ENCODE assay signal across 9 cellular contexts in the genomic region with DNA sequence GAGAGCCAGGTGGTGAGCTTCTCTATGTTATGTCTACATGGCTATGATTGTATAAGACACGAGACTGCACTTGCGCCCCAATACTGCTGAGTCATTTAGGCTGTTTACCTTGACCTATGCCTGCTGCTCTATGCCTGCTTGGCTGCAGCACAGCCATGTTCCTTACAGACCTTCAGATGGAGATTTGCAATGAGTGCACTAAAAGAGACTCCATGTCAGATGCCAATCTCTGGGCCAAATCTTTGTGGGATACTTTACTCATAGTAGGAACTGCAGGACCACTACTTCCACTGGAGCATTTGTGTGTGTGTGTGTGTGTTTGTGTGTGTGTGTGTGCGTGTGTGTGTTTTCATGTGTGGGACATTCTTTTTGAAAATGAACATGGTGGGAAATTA. TPM values are rescaled to one million over a fixed set of nuclear protein-coding genes. Genes with fewer than 3 reads are reported as not detected.
DNase-seq lines count a peak whose midpoint lies in the region; ATAC-seq and TF ChIP-seq lines count a peak whose summit lies in the region.
"Had no signal": no experiment of that assay in that cellular context is flagged by ENCODE, and none has a peak within 500 bp of the region (broad histone marks: within the 10 kb centered on the region; RNA-seq: fewer than 3 reads in every experiment).

No MANE protein-coding gene starts in this region.

- no peak overlapping the region for H3K4me3 Mint-ChIP-seq in activated CD8-positive, alpha-beta T cell treated with anti-CD3 and anti-CD28 coated beads for 36 hours
- H3K4me3 Mint-ChIP-seq: CD4-positive, alpha-beta T cell had no signal

- POLR2A ChIA-PET in activated CD8-positive, alpha-beta T cell treated with anti-CD3 and anti-CD28 coated beads for 36 hours (lab: Charles Lee) = interaction anchor here (1.4 kb wide), 1 partner anchor 23 kb away, joined by 3 read pairs; no protein-coding TSS in a partner anchor

- 42% methylated on average over 3 of the region's 3 CpGs for WGBS in urinary bladder

- H3K36me3 ChIP-seq in left ventricle myocardium inferior (no peaks in the 10 kb centered on the region), urinary bladder (ENCODE audit: insufficient read depth) (no peaks in the 10 kb centered on the region)

- H3K9me3 Mint-ChIP-seq in activated CD8-positive, alpha-beta T cell treated with anti-CD3 and anti-CD28 coated beads for 36 hours = no peaks in the 10 kb centered on the region
- H3K9me3 Mint-ChIP-seq: CD4-positive, alpha-beta T cell had no signal

- no peak overlapping the region for H3K4me3 ChIP-seq in left ventricle myocardium inferior
- no peak overlapping the region for H3K4me3 ChIP-seq in urinary bladder (ENCODE audit: low read depth, low read length)

- TF ChIP-seq CTCF in left ventricle myocardium inferior (IDR thresholded peaks at IDR 0.05; ENCODE audit: borderline replicate concordance) (no peak), foreskin keratinocyte (conservative IDR thresholded peaks at IDR 0.05) (no peak)
- no peak for TF ChIP-seq CTCF in activated CD8-positive, alpha-beta T cell treated with anti-CD3 and anti-CD28 coated beads for 36 hours (IDR thresholded peaks at IDR 0.05)

- H3K4me1 ChIP-seq in left ventricle myocardium inferior = peaks cover 47% of the 10 kb centered on the region
- peaks cover 21% of the 10 kb centered on the region for H3K4me1 ChIP-seq in foreskin keratinocyte
- H3K4me1 ChIP-seq in urinary bladder (ENCODE audit: insufficient read depth) = peaks cover 3% of the 10 kb centered on the region

- H3K27me3 Mint-ChIP-seq in activated CD8-positive, alpha-beta T cell treated with anti-CD3 and anti-CD28 coated beads for 36 hours = no peaks in the 10 kb centered on the region
- H3K27me3 Mint-ChIP-seq: CD4-positive, alpha-beta T cell had no signal

- intact Hi-C loops in left ventricle myocardium inferior (cut with micrococcal nuclease) = no loop called here
- intact Hi-C loops in left cardiac atrium (cut with DNase I) = no loop called here
- intact Hi-C loops in activated CD8-positive, alpha-beta T cell treated with anti-CD3 and anti-CD28 coated beads for 36 hours (cut with micrococcal nuclease) = no loop called here

- CTCF ChIA-PET in activated CD8-positive, alpha-beta T cell treated with anti-CD3 and anti-CD28 coated beads for 36 hours (lab: Charles Lee) = interaction anchor here (1.5 to 7.0 kb wide), 2 partner anchors 18 kb away, joined by 9 to 78 read pairs; no protein-coding TSS in a partner anchor

- peaks cover 17% of the 10 kb centered on the region for H3K36me3 Mint-ChIP-seq in activated CD8-positive, alpha-beta T cell treated with anti-CD3 and anti-CD28 coated beads for 36 hours (ENCODE audit: low read depth)

- peaks cover 14% of the 10 kb centered on the region for H3K4me1 Mint-ChIP-seq in activated CD8-positive, alpha-beta T cell treated with anti-CD3 and anti-CD28 coated beads for 36 hours (ENCODE audit: low read depth)

- H3K27me3 ChIP-seq in left ventricle myocardium inferior (ENCODE audit: low read depth) = no peaks in the 10 kb centered on the region
- no peaks in the 10 kb centered on the region for H3K27me3 ChIP-seq in foreskin keratinocyte

- H3K27ac Mint-ChIP-seq in activated CD8-positive, alpha-beta T cell treated with anti-CD3 and anti-CD28 coated beads for 36 hours = no peak overlapping the region
- H3K27ac Mint-ChIP-seq: CD4-positive, alpha-beta T cell had no signal

- no peak for DNase-seq in left ventricle myocardium inferior
- DNase-seq in left cardiac atrium = no peak
- peak; percentile 26 for DNase-seq in activated CD8-positive, alpha-beta T cell treated with anti-CD3 and anti-CD28 coated beads for 36 hours
- peak; percentile 73 to 81 for DNase-seq in foreskin keratinocyte
- DNase-seq in AML-193 (lab: John Stamatoyannopoulos, UW) = no peak
- no peak for DNase-seq in mesenteric fat pad (ENCODE audit: low spot score)
- DNase-seq in OCI-M2 (lab: John Stamatoyannopoulos, UW; ENCODE audit: unreplicated experiment) = no peak
- DNase-seq: CD4-positive, alpha-beta T cell had no signal

- no peak for ATAC-seq in left cardiac atrium
- no peak for ATAC-seq in activated CD8-positive, alpha-beta T cell treated with anti-CD3 and anti-CD28 coated beads for 36 hours
- ATAC-seq in foreskin keratinocyte = peak; percentile 65

- no peaks in the 10 kb centered on the region for H3K9me3 ChIP-seq in left ventricle myocardium inferior (replicated peaks)

- H3K27ac ChIP-seq in left ventricle myocardium inferior (replicated peaks) (peak overlapping the region; percentile 78), foreskin keratinocyte (peak overlapping the region; percentile 91), urinary bladder (ENCODE audit: low read depth) (peak overlapping the region; percentile 16)

RNA-seq across cellular contexts. Expression of a gene that starts 50.0 kb away (rescaled TPM):
- total RNA-seq in left ventricle myocardium inferior = 40.2 TPM
- 10 to 100 TPM; 45.3 to 59.0 TPM for total RNA-seq in left cardiac atrium
- 10 to 100 TPM; 94.7 to 98.4 TPM for total RNA-seq in activated CD8-positive, alpha-beta T cell treated with anti-CD3 and anti-CD28 coated beads for 36 hours
- 35.4 and 37.4 TPM in 2 replicates for total RNA-seq in foreskin keratinocyte
- 4.5 and 5.6 TPM in 2 replicates for polyA plus RNA-seq in foreskin keratinocyte
- total RNA-seq in urinary bladder = 198 TPM
- 43.1 TPM for polyA plus RNA-seq in urinary bladder
- 72.4 TPM for total RNA-seq in mesenteric fat pad

Comparison
In these comparisons a context has a peak if more than half of its experiments do, and no peak if none do; other contexts are left out.
1. DNase-seq: peak in activated CD8-positive, alpha-beta T cell treated with anti-CD3 and anti-CD28 coated beads for 36 hours (single experiment) and foreskin keratinocyte (2 of 2); none in left ventricle myocardium inferior (single experiment), left cardiac atrium (single experiment), AML-193 (0 of 2), mesenteric fat pad (single experiment) and OCI-M2 (single experiment).
2. H3K27ac ChIP-seq: peak in every context shown above with its lines; median percentile 91 in foreskin keratinocyte; 78 in left ventricle myocardium inferior; 16 in urinary bladder.